In the genomic region with DNA sequence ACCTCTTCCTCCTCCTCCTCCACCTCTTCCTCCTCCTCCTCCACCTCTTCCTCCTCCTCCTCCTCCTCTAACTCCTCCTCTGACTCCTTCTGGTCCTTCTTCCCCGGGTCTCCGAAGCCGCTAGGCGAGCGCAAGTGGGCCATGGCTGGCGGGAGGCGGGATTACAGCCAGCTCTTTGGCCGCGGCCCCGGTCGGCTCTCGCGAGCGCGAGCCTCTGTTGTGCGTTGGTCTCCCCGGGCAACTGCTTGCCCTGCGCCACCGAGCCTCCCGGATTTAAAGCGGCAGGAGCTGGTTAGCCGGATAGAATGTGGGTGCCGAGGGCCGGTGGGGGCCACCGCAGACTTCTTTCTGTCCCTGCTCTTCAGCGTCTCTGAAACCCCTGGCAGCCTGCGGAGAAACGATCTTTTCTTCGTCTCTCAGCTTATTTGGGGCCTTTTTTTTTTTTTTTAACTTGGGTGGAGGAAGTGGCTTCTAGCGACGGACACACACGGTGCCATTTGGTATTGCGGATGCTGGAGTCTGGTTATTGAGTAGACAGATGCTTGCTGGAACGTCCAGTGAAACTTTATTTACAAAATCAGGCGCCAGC, we compare ENCODE assay signal across 1 cellular context.
TF ChIP-seq lines count a peak whose summit lies in the region.

A gene (minus strand): TSS at position 165 of the 589 bp plus-strand sequence. CDS start 22 bp downstream, at position 143.

TF ChIP-seq in K562, 482 proteins besides CTCF, POLR2A, EP300 and RAD21 (continued from another document):
- TF ChIP-seq, protein P1, sequence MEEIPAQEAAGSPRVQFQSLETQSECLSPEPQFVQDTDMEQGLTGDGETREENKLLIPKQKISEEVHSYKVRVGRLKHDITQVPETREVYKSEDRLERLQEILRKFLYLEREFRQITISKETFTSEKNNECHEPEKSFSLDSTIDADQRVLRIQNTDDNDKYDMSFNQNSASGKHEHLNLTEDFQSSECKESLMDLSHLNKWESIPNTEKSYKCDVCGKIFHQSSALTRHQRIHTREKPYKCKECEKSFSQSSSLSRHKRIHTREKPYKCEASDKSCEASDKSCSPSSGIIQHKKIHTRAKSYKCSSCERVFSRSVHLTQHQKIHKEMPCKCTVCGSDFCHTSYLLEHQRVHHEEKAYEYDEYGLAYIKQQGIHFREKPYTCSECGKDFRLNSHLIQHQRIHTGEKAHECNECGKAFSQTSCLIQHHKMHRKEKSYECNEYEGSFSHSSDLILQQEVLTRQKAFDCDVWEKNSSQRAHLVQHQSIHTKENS (CRISPR knock-in tag; IDR thresholded peaks at IDR 0.05): no peak
